27 cellular contexts compared by ENCODE assay signal in genomic region chr3:19891740-19892139, GRCh38. TPM values are rescaled to one million over a fixed set of nuclear protein-coding genes. Genes with fewer than 3 reads are reported as not detected.
A peak's percentile ranks its signal among the peaks of the same experiment; 100 is the strongest.
DNase-seq lines count a peak whose midpoint lies in the region; ATAC-seq, FAIRE-seq and TF ChIP-seq lines count a peak whose summit lies in the region.
"Had no signal": no experiment of that assay in that cellular context is flagged by ENCODE, and none has a peak within 500 bp of the region (broad histone marks: within the 10 kb centered on the region; RNA-seq: fewer than 3 reads in every experiment).

No MANE protein-coding gene starts in this region.

- H3K9ac ChIP-seq in endothelial cell of umbilical vein (replicated peaks; ENCODE audit: extremely low read depth, insufficient read depth, low read length): no peak overlapping the region

- H3K9me1 ChIP-seq in endothelial cell of umbilical vein (replicated peaks; ENCODE audit: control insufficient read depth, extremely low read depth, insufficient read depth, low read length): no peaks in the 10 kb centered on the region

- no TSS peak for BruUV-seq in endothelial cell of umbilical vein (replicated peaks; lab: Mats Ljungman, UMichigan)

- H3K9me3 ChIP-seq in MG63: no peaks in the 10 kb centered on the region
- H3K9me3 ChIP-seq in endothelial cell of umbilical vein (replicated peaks; ENCODE audit: control insufficient read depth, insufficient read depth, low read length): no peaks in the 10 kb centered on the region
- H3K9me3 ChIP-seq: esophagus squamous epithelium had no signal

- no peaks in the 10 kb centered on the region for H3K79me2 ChIP-seq in endothelial cell of umbilical vein (ENCODE audit: control insufficient read depth, insufficient read depth, low read length)

- TF ChIP-seq POLR2A in endothelial cell of umbilical vein (IDR thresholded peaks at IDR 0.05; ENCODE audit: low read depth, low read length): no peak

- no peak overlapping the region for H3K4me2 ChIP-seq in endothelial cell of umbilical vein (ENCODE audit: insufficient read depth, low read length)
- H3K4me2 ChIP-seq: smooth muscle cell had no signal

- no peak overlapping the region for H3K27ac ChIP-seq in endothelial cell of umbilical vein (ENCODE audit: insufficient read depth, low read depth, low read length)
- H3K27ac ChIP-seq: esophagus squamous epithelium had no signal

- ATAC-seq in HG03139 (IDR thresholded peaks at IDR 0.05; ENCODE audit: unreplicated experiment): no peak
- ATAC-seq: activated CD8-positive, alpha-beta T cell treated with anti-CD3 and anti-CD28 coated beads for 36 hours; naive thymus-derived CD4-positive, alpha-beta T cell; stimulated activated effector memory CD8-positive, alpha-beta T cell treated with anti-CD3 and anti-CD28 coated beads, Interleukin-12 subunit alpha, Interleukin-12 subunit beta, amount 100 ng/mL, for 72 hours had no signal

- no peak for TF ChIP-seq CTCF in endothelial cell of umbilical vein (IDR thresholded peaks at IDR 0.05; ENCODE audit: extremely low read depth in 1 of 2, insufficient read depth in 1 of 2, low read depth in 1 of 2, low read length in 2 of 2)

- H3K4me1 ChIP-seq in endothelial cell of umbilical vein (ENCODE audit: control insufficient read depth, extremely low read depth, insufficient read depth, low read length): peaks cover 20% of the 10 kb centered on the region

- H3K36me3 ChIP-seq in MG63 (no peaks in the 10 kb centered on the region), endothelial cell of umbilical vein (ENCODE audit: control insufficient read depth in 2 of 2, extremely low read depth in 1 of 2, insufficient read depth in 2 of 2, low read length in 2 of 2) (no peaks in the 10 kb centered on the region), H7 (replicated peaks; ENCODE audit: control insufficient read depth, insufficient read depth, low read length) (no peaks in the 10 kb centered on the region)
- H3K36me3 ChIP-seq: esophagus squamous epithelium had no signal

- CTCF ChIA-PET in endothelial cell of umbilical vein (lab: Charles Lee): no interaction called here

- no peaks in the 10 kb centered on the region for H3K27me3 ChIP-seq in MG63
- H3K27me3 ChIP-seq in endothelial cell of umbilical vein (ENCODE audit: control insufficient read depth in 2 of 2, insufficient read depth in 2 of 2, low read length in 2 of 2): no peaks in the 10 kb centered on the region
- no peaks in the 10 kb centered on the region for H3K27me3 ChIP-seq in H7 (ENCODE audit: control insufficient read depth, insufficient read depth, low read length)
- H3K27me3 ChIP-seq: esophagus squamous epithelium had no signal

- POLR2A ChIA-PET in endothelial cell of umbilical vein (lab: Charles Lee): no interaction called here

- DNase-seq in AG08396 (ENCODE audit: low spot score) (peak; percentile 12), MG63 (peak; percentile 5), endothelial cell of umbilical vein (ENCODE audit: low read depth, low spot score) (no peak), kidney tubule cell (ENCODE audit: low spot score) (peak; percentile 78), H7 (no peak), inferior parietal cortex (ENCODE audit: extremely low spot score) (no peak)
- no peak for DNase-seq in stimulated activated CD4-positive, alpha-beta T cell treated with anti-CD3 and anti-CD28 coated beads, Interleukin-12 subunit alpha, Interleukin-12 subunit beta, amount 100 ng/mL, for 4 hours
- DNase-seq: activated CD4-positive, CD25-positive, alpha-beta regulatory T cell treated with anti-CD3 and anti-CD28 coated beads, Interleukin-2, amount 50 U/mL, for 72 hours; activated CD8-positive, alpha-beta T cell treated with anti-CD3 and anti-CD28 coated beads for 36 hours; activated effector memory CD4-positive, alpha-beta T cell treated with anti-CD3 and anti-CD28 coated beads, Interleukin-2, amount 50 U/mL, for 16 hours; activated T-cell treated with anti-CD3 and anti-CD28 coated beads for 4 hours; effector CD8-positive, alpha-beta T cell; esophagus squamous epithelium; mesendoderm; naive thymus-derived CD4-positive, alpha-beta T cell; NCI-H1105 treated with DMSO at 0.1 percent for 48 hours; NCI-H2081 treated with DMSO at 0.1 percent for 48 hours; NCI-H446 treated with DMSO at 0.1 percent for 48 hours; nucleus accumbens; stimulated activated CD4-positive, alpha-beta T cell treated with anti-CD3 and anti-CD28 coated beads, Interleukin-2, amount 100 ng/mL, for 48 hours had no signal

- no peak for FAIRE-seq in endothelial cell of umbilical vein (lab: Jason Lieb, UNC)
- FAIRE-seq: A204.1, colon had no signal

- H2AFZ ChIP-seq in endothelial cell of umbilical vein (ENCODE audit: low read depth, low read length): peak overlapping the region; percentile 50

- dilution Hi-C loops in endothelial cell of umbilical vein (cut with MboI; ENCODE audit: extremely low pct_ligation_motif_present, low sequenced_read_pairs): no loop called here

- no peaks in the 10 kb centered on the region for H4K20me1 ChIP-seq in endothelial cell of umbilical vein (replicated peaks; ENCODE audit: control insufficient read depth, extremely low read depth, insufficient read depth, low read length)

- intact Hi-C loops in endothelial cell of umbilical vein (cut with micrococcal nuclease): no loop called here

- H3K4me3 ChIP-seq in MG63 (no peak overlapping the region), endothelial cell of umbilical vein (replicated peaks in 1 of 3; ENCODE audit: insufficient read depth in 1 of 3, low read depth in 1 of 3, low read length in 3 of 3) (no peak overlapping the region), H7 (ENCODE audit: insufficient read depth, low read depth, low read length) (no peak overlapping the region)
- H3K4me3 ChIP-seq: esophagus squamous epithelium, smooth muscle cell had no signal

TF ChIP-seq in endothelial cell of umbilical vein, 7 proteins besides CTCF, POLR2A, EP300 and RAD21:
- TF ChIP-seq GATA2 (IDR thresholded peaks at IDR 0.05; ENCODE audit: insufficient read depth, insufficient read length, low read depth, low read length) (no peak), EZH2 (IDR thresholded peaks at IDR 0.05; ENCODE audit: borderline replicate concordance, low read depth, low read length, severe bottlenecking) (no peak), JUN (IDR thresholded peaks at IDR 0.05; ENCODE audit: borderline replicate concordance, insufficient read depth, insufficient read length, low read depth) (no peak), FOS (IDR thresholded peaks at IDR 0.05; ENCODE audit: borderline replicate concordance, insufficient read depth, low read length) (no peak), MYC (IDR thresholded peaks at IDR 0.05; ENCODE audit: low read depth, low read length) (no peak), POLR2AphosphoS5 (IDR thresholded peaks at IDR 0.05; ENCODE audit: insufficient read depth, low read depth, low read length) (no peak)
- TF ChIP-seq, protein P1, sequence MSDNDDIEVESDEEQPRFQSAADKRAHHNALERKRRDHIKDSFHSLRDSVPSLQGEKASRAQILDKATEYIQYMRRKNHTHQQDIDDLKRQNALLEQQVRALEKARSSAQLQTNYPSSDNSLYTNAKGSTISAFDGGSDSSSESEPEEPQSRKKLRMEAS (IDR thresholded peaks at IDR 0.05; ENCODE audit: insufficient read depth, insufficient read length): no peak

RNA-seq across cellular contexts. Expression of gene EFHB, which starts 42.3 kb away (rescaled TPM):
- total RNA-seq in MG63 (2014; rRNA removed; shearing (Covaris generic); ENCODE audit: low replicate concordance): not detected in 2 replicates
- total RNA-seq in endothelial cell of umbilical vein: 0.82 and 0.99 TPM in 2 replicates
- polyA plus RNA-seq in endothelial cell of umbilical vein: not detected in 2 replicates
- 0.18 and 0.19 TPM in 2 replicates for polyA plus RNA-seq in endothelial cell of umbilical vein (2011; cell fraction: cytosol; rRNA removed)
- 0.78 TPM in 1 of 2 replicates, not detected in the other for polyA plus RNA-seq in endothelial cell of umbilical vein (2011; cell fraction: nucleus; rRNA removed)
- 0.60 and 0.78 TPM in 2 replicates for polyA plus RNA-seq in endothelial cell of umbilical vein (2012)
- 3.7 TPM in 1 of 2 replicates, not detected in the other for polyA minus RNA-seq in endothelial cell of umbilical vein
- not detected for polyA minus RNA-seq in endothelial cell of umbilical vein (2011; cell fraction: cytosol; rRNA and poly(A)+ RNA removed)
- polyA minus RNA-seq in endothelial cell of umbilical vein (2011; cell fraction: nucleus; rRNA and poly(A)+ RNA removed): 1.4 TPM in 1 of 2 replicates, not detected in the other
- total RNA-seq in H7 (2014; rRNA removed; shearing (Covaris generic)): 0.17 and 0.22 TPM in 2 replicates
- total RNA-seq: H4, urinary bladder had no signal

RNA-seq across cellular contexts. Expression of gene RAB5A, which starts 55.2 kb away (rescaled TPM):
- total RNA-seq in MG63 (2014; rRNA removed; shearing (Covaris generic); ENCODE audit: low replicate concordance): 22.1 and 38.1 TPM in 2 replicates
- total RNA-seq in endothelial cell of umbilical vein: 63.8 and 66.9 TPM in 2 replicates
- polyA plus RNA-seq in endothelial cell of umbilical vein: 17.9 and 20.6 TPM in 2 replicates
- polyA plus RNA-seq in endothelial cell of umbilical vein (2011; cell fraction: cytosol; rRNA removed): 32.5 and 36.3 TPM in 2 replicates
- 22.6 and 25.0 TPM in 2 replicates for polyA plus RNA-seq in endothelial cell of umbilical vein (2011; cell fraction: nucleus; rRNA removed)
- 44.2 and 54.4 TPM in 2 replicates for polyA plus RNA-seq in endothelial cell of umbilical vein (2012)
- 19.1 and 28.6 TPM in 2 replicates for polyA minus RNA-seq in endothelial cell of umbilical vein
- polyA minus RNA-seq in endothelial cell of umbilical vein (2011; cell fraction: cytosol; rRNA and poly(A)+ RNA removed): 30.6 TPM
- 39.8 and 59.0 TPM in 2 replicates for polyA minus RNA-seq in endothelial cell of umbilical vein (2011; cell fraction: nucleus; rRNA and poly(A)+ RNA removed)
- total RNA-seq in H7 (2014; rRNA removed; shearing (Covaris generic)): 34.4 and 60.0 TPM in 2 replicates

Comparison
In these comparisons a context has a peak if more than half of its experiments do, and no peak if none do; other contexts are left out.
1. DNase-seq: peak in AG08396 (single experiment), MG63 (single experiment) and kidney tubule cell (single experiment); none in endothelial cell of umbilical vein (single experiment), stimulated activated CD4-positive, alpha-beta T cell treated with anti-CD3 and anti-CD28 coated beads, Interleukin-12 subunit alpha, Interleukin-12 subunit beta, amount 100 ng/mL, for 4 hours (single experiment), H7 (single experiment) and inferior parietal cortex (single experiment).